In the genomic region with DNA sequence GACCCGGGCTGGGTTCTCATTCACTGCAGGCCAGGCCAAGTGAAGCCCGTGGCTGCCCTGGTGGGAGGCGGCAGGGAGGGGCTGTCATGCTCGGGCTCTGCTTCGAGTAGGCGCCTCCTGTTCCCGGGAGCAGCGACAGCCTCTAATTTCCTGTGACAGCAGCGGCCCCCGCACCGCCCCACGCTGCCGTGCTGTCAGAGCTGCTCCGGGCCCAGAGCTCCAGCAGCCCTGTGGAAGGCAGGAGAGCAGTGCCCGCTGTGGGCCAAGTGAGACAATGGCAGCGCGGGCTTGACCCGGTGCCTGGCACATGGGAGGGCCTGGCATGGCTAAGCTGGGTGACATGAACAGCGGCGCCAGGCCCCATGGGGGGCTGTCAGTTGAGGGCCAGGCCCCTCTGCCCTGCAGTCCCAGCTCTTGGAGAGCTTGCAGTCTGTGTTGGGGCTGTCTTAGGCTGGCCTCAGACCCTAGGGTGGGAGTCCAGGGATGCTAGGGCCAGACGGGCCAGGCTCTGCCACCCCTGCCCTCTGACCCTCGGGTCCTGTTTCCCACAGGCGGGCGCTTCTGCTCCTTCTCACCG, we compare ENCODE assay signal across 24 cellular contexts. TPM values are rescaled to one million over a fixed set of nuclear protein-coding genes. Genes with fewer than 3 reads are reported as not detected.
DNase-seq lines count a peak whose midpoint lies in the region; ATAC-seq and TF ChIP-seq lines count a peak whose summit lies in the region.
"Had no signal": no experiment of that assay in that cellular context is flagged by ENCODE, and none has a peak within 500 bp of the region (broad histone marks: within the 10 kb centered on the region; RNA-seq: fewer than 3 reads in every experiment).

No MANE protein-coding gene starts in this region.

- DNase-seq in RWPE1 (ENCODE audit: low spot score): no peak
- no peak for DNase-seq in coronary artery (ENCODE audit: low spot score)
- peak; percentile 66 for DNase-seq in occipital lobe (lab: John Stamatoyannopoulos, UW)
- DNase-seq in thoracic aorta (ENCODE audit: low spot score): no peak
- DNase-seq in naive thymus-derived CD8-positive, alpha-beta T cell: no peak
- no peak for DNase-seq in effector memory CD4-positive, alpha-beta T cell
- DNase-seq: activated CD4-positive, alpha-beta T cell treated with anti-CD3 and anti-CD28 coated beads for 48 hours; activated naive CD4-positive, alpha-beta T cell treated with anti-CD3 and anti-CD28 coated beads, Interleukin-2, amount 10 ng/mL, durations not matched to agents 7 days and 5 days; activated T-cell treated with anti-CD3 and anti-CD28 coated beads, Interleukin-2, amount 50 U/mL, for 72 hours; amniotic stem cell; Caco-2; DND-41; heart left ventricle; Kasumi-1; kidney glomerular epithelial cell; mammary epithelial cell; NCI-H1048; NCI-H187; NCI-H226; stimulated activated CD4-positive, alpha-beta T cell treated with anti-CD3 and anti-CD28 coated beads, Interleukin-15, amount 100 ng/mL, for 24 hours; stimulated activated naive CD8-positive, alpha-beta T cell treated with anti-CD3 and anti-CD28 coated beads, Interleukin-15, amount 100 ng/mL, for 72 hours; T-helper 17 cell had no signal

- peaks cover 16 to 27% (median 22%) of the 10 kb centered on the region in 4 donors for H3K4me1 Mint-ChIP-seq in naive thymus-derived CD8-positive, alpha-beta T cell

- CTCF ChIA-PET in RWPE1 (lab: Yijun Ruan, JAX): interaction anchor here (0.6 to 0.9 kb wide), 2 partner anchors 14 to 267 kb away, joined by 3 read pairs; no protein-coding TSS in a partner anchor

- H3K36me3 ChIP-seq in thoracic aorta: peaks cover 3% of the 10 kb centered on the region
- H3K36me3 ChIP-seq in effector memory CD4-positive, alpha-beta T cell (ENCODE audit: control insufficient read depth, insufficient read depth, low read length): peaks cover 18% of the 10 kb centered on the region

- H3K4me3 Mint-ChIP-seq in naive thymus-derived CD8-positive, alpha-beta T cell: no peak overlapping the region
- H3K4me3 Mint-ChIP-seq: activated naive CD4-positive, alpha-beta T cell treated with anti-CD3 and anti-CD28 coated beads, Interleukin-2, amount 10 ng/mL, durations not matched to agents 7 days and 5 days; activated T-cell treated with anti-CD3 and anti-CD28 coated beads, Interleukin-2, amount 50 U/mL, for 72 hours; stimulated activated naive CD8-positive, alpha-beta T cell treated with anti-CD3 and anti-CD28 coated beads, Interleukin-15, amount 100 ng/mL, for 72 hours; T-helper 17 cell had no signal

- no peaks in the 10 kb centered on the region for H3K9me3 Mint-ChIP-seq in naive thymus-derived CD8-positive, alpha-beta T cell
- H3K9me3 Mint-ChIP-seq: activated naive CD4-positive, alpha-beta T cell treated with anti-CD3 and anti-CD28 coated beads, Interleukin-2, amount 10 ng/mL, durations not matched to agents 7 days and 5 days; activated T-cell treated with anti-CD3 and anti-CD28 coated beads, Interleukin-2, amount 50 U/mL, for 72 hours; stimulated activated naive CD8-positive, alpha-beta T cell treated with anti-CD3 and anti-CD28 coated beads, Interleukin-15, amount 100 ng/mL, for 72 hours had no signal

- H3K4me3 ChIP-seq in coronary artery: peak overlapping the region; percentile 35
- no peak overlapping the region for H3K4me3 ChIP-seq in thoracic aorta
- no peak overlapping the region for H3K4me3 ChIP-seq in effector memory CD4-positive, alpha-beta T cell (ENCODE audit: insufficient read depth, low read depth, low read length, poor library complexity, severe bottlenecking)
- H3K4me3 ChIP-seq: GM12878, heart left ventricle had no signal

- H3K4me1 ChIP-seq in thoracic aorta (ENCODE audit: control insufficient read depth in 1 of 2, low read depth in 2 of 2): peaks cover 21 to 55% of the 10 kb centered on the region in 2 donors
- H3K4me1 ChIP-seq in effector memory CD4-positive, alpha-beta T cell (ENCODE audit: control insufficient read depth, insufficient read depth, low read length, poor library complexity, severe bottlenecking): peaks cover 15% of the 10 kb centered on the region

- H3K27ac ChIP-seq in RWPE1 (peak overlapping the region; percentile 100), coronary artery (peak overlapping the region; percentile 66 to 84), thoracic aorta (peak overlapping the region; percentile 65 to 73)
- no peak overlapping the region for H3K27ac ChIP-seq in effector memory CD4-positive, alpha-beta T cell (ENCODE audit: insufficient read depth, low read length, poor library complexity, severe bottlenecking)

- TF ChIP-seq CTCF in RWPE1 (conservative IDR thresholded peaks at IDR 0.05; ENCODE audit: low read depth) (no peak), coronary artery (IDR thresholded peaks at IDR 0.05) (no peak), thoracic aorta (IDR thresholded peaks at IDR 0.05) (no peak)

- ATAC-seq in thoracic aorta (ENCODE audit: insufficient number of reproducible peaks, low FRiP score, low read depth) (no peak), GM21423 (IDR thresholded peaks at IDR 0.05; ENCODE audit: unreplicated experiment) (no peak)
- no peak for ATAC-seq in naive thymus-derived CD8-positive, alpha-beta T cell
- ATAC-seq: activated T-cell treated with anti-CD3 and anti-CD28 coated beads, Interleukin-2, amount 50 U/mL, for 72 hours; GM12878; heart left ventricle; stimulated activated naive CD8-positive, alpha-beta T cell treated with anti-CD3 and anti-CD28 coated beads, Interleukin-15, amount 100 ng/mL, for 72 hours; T-helper 17 cell had no signal

- no peaks in the 10 kb centered on the region for H3K9me3 ChIP-seq in thoracic aorta
- H3K9me3 ChIP-seq in effector memory CD4-positive, alpha-beta T cell (ENCODE audit: control insufficient read depth, low read length): no peaks in the 10 kb centered on the region
- H3K9me3 ChIP-seq: Caco-2, heart left ventricle had no signal

- no peaks in the 10 kb centered on the region for H3K27me3 ChIP-seq in thoracic aorta (replicated peaks; ENCODE audit: insufficient read depth)
- H3K27me3 ChIP-seq in effector memory CD4-positive, alpha-beta T cell (replicated peaks; ENCODE audit: control insufficient read depth, insufficient read depth, low read length, poor library complexity, severe bottlenecking): no peaks in the 10 kb centered on the region
- H3K27me3 ChIP-seq: heart left ventricle had no signal

- POLR2A ChIA-PET in RWPE1 (lab: Yijun Ruan, JAX; ENCODE audit: low non-redundant PET): no interaction called here
- POLR2A ChIA-PET in naive thymus-derived CD8-positive, alpha-beta T cell (lab: Charles Lee): interaction anchor here (1.7 kb wide), 1 partner anchor 11 kb away, joined by 4 read pairs; no protein-coding TSS in a partner anchor

- H3K27me3 Mint-ChIP-seq in naive thymus-derived CD8-positive, alpha-beta T cell: no peaks in the 10 kb centered on the region
- H3K27me3 Mint-ChIP-seq: T-helper 17 cell had no signal

- H3K36me3 Mint-ChIP-seq in naive thymus-derived CD8-positive, alpha-beta T cell: peaks cover 0 to 4% (median 0%) of the 10 kb centered on the region in 3 donors

- H3K27ac Mint-ChIP-seq in naive thymus-derived CD8-positive, alpha-beta T cell: no peak overlapping the region
- H3K27ac Mint-ChIP-seq: activated naive CD4-positive, alpha-beta T cell treated with anti-CD3 and anti-CD28 coated beads, Interleukin-2, amount 10 ng/mL, durations not matched to agents 7 days and 5 days; activated T-cell treated with anti-CD3 and anti-CD28 coated beads, Interleukin-2, amount 50 U/mL, for 72 hours; T-helper 17 cell had no signal

RNA-seq across cellular contexts. Expression of gene TRMT61A, which starts 5.1 kb away (rescaled TPM):
- total RNA-seq in occipital lobe: 5.9 TPM
- 10 to 100 TPM; 18.6 to 18.8 TPM for total RNA-seq in thoracic aorta
- 10 to 100 TPM; 15.3 to 16.7 TPM for total RNA-seq in naive thymus-derived CD8-positive, alpha-beta T cell
- polyA plus RNA-seq in naive thymus-derived CD8-positive, alpha-beta T cell: 10 to 100 TPM in 1 of 3 donors, 1 to 10 TPM in 2; 6.7 to 11.2 (median 7.0) TPM

RNA-seq across cellular contexts. Expression of gene CKB, which starts 11.5 kb away (rescaled TPM):
- total RNA-seq in occipital lobe (278 TPM), thoracic aorta (100 to 1,000 TPM; 109 to 159 TPM)
- total RNA-seq in naive thymus-derived CD8-positive, alpha-beta T cell: under 1 TPM in 1 of 2 experiments, not detected in 1; 0.69 TPM
- 1 to 10 TPM in 1 of 3 donors, not detected in 2; 1.8 TPM for polyA plus RNA-seq in naive thymus-derived CD8-positive, alpha-beta T cell

RNA-seq across cellular contexts. Expression of gene BAG5, which starts 28.4 kb away (rescaled TPM):
- total RNA-seq in occipital lobe: 46.6 TPM
- 10 to 100 TPM; 21.0 to 34.9 TPM for total RNA-seq in thoracic aorta
- total RNA-seq in naive thymus-derived CD8-positive, alpha-beta T cell: 10 to 100 TPM; 41.1 to 46.9 TPM
- polyA plus RNA-seq in naive thymus-derived CD8-positive, alpha-beta T cell: 10 to 100 TPM; 39.0 to 48.5 (median 47.5) TPM

RNA-seq across cellular contexts. Expression of gene COA8, which starts 28.7 kb away (rescaled TPM):
- total RNA-seq in occipital lobe: 27.5 TPM
- 10 to 100 TPM in 1 of 2 donors, 1 to 10 TPM in 1; 8.0 to 17.6 TPM for total RNA-seq in thoracic aorta
- 10 to 100 TPM; 27.4 to 29.1 TPM for total RNA-seq in naive thymus-derived CD8-positive, alpha-beta T cell
- polyA plus RNA-seq in naive thymus-derived CD8-positive, alpha-beta T cell: 10 to 100 TPM; 47.3 to 72.0 (median 48.2) TPM

Comparison
In these comparisons a context has a peak if more than half of its experiments do, and no peak if none do; other contexts are left out.
1. RNA of gene CKB, which starts 11.5 kb away (total RNA-seq): 278 TPM in occipital lobe (single experiment) and 109 to 159 TPM in thoracic aorta; 0.69 TPM in naive thymus-derived CD8-positive, alpha-beta T cell; every median in the first group is over 10 times any median in the second.